2 cellular contexts compared by ENCODE assay signal in the genomic region with DNA sequence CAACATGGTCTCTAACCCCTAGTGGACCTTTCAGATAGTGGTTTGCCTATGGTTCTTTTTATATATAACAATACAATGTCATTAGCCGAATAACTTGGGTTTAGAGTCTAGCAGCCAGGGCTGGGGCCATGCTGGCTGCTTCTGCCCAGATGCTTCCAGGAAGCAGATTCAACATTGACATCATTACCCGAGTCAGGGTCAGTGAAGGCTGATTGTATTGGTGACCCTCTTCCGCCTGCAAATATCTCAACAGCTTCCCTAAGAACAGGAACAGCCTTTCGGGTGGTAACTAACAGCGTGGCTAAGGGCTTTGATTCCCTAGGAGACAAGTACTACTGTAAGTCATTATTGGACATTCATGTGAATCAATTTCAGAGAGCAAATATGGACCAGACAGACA.
TF ChIP-seq lines count a peak whose summit lies in the region.

No MANE protein-coding gene starts in this region.

TF ChIP-seq in SK-N-SH, 30 proteins besides CTCF, POLR2A, EP300 and RAD21 (continued from another document):
- TF ChIP-seq, protein P1, sequence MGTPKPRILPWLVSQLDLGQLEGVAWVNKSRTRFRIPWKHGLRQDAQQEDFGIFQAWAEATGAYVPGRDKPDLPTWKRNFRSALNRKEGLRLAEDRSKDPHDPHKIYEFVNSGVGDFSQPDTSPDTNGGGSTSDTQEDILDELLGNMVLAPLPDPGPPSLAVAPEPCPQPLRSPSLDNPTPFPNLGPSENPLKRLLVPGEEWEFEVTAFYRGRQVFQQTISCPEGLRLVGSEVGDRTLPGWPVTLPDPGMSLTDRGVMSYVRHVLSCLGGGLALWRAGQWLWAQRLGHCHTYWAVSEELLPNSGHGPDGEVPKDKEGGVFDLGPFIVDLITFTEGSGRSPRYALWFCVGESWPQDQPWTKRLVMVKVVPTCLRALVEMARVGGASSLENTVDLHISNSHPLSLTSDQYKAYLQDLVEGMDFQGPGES (IDR thresholded peaks at IDR 0.05; ENCODE audit: low read depth, low read length), result no peak
- TF ChIP-seq FOXJ3 (CRISPR knock-in tag; IDR thresholded peaks at IDR 0.05) (no peak), SIN3A (IDR thresholded peaks at IDR 0.05; ENCODE audit: borderline replicate concordance, low read depth, low read length) (no peak)
- TF ChIP-seq, protein P2, sequence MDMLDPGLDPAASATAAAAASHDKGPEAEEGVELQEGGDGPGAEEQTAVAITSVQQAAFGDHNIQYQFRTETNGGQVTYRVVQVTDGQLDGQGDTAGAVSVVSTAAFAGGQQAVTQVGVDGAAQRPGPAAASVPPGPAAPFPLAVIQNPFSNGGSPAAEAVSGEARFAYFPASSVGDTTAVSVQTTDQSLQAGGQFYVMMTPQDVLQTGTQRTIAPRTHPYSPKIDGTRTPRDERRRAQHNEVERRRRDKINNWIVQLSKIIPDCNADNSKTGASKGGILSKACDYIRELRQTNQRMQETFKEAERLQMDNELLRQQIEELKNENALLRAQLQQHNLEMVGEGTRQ (IDR thresholded peaks at IDR 0.05; ENCODE audit: borderline replicate concordance, low read depth, low read length), result no peak

TF ChIP-seq in SK-N-SH treated with all-trans-retinoic acid at 6 μM for 48 hours, 23 proteins besides CTCF, POLR2A, EP300 and RAD21 (continued from another document):
- TF ChIP-seq, protein P3, sequence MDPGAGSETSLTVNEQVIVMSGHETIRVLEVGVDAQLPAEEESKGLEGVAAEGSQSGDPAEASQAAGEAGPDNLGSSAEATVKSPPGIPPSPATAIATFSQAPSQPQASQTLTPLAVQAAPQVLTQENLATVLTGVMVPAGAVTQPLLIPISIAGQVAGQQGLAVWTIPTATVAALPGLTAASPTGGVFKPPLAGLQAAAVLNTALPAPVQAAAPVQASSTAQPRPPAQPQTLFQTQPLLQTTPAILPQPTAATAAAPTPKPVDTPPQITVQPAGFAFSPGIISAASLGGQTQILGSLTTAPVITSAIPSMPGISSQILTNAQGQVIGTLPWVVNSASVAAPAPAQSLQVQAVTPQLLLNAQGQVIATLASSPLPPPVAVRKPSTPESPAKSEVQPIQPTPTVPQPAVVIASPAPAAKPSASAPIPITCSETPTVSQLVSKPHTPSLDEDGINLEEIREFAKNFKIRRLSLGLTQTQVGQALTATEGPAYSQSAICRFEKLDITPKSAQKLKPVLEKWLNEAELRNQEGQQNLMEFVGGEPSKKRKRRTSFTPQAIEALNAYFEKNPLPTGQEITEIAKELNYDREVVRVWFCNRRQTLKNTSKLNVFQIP (CRISPR knock-in tag; IDR thresholded peaks at IDR 0.05; ENCODE audit: borderline replicate concordance, low read depth), result no peak
- TF ChIP-seq ZFP30 (CRISPR knock-in tag; IDR thresholded peaks at IDR 0.05) (no peak), ZNF8 (CRISPR knock-in tag; IDR thresholded peaks at IDR 0.05) (no peak), ZNF70 (CRISPR knock-in tag; IDR thresholded peaks at IDR 0.05) (no peak)
TF ChIP-seq in SK-N-SH treated with all-trans-retinoic acid at 6 μM for 48 hours: peak in this region for 0.
